ENCODE assay signal across 1 cellular context in the genomic region with DNA sequence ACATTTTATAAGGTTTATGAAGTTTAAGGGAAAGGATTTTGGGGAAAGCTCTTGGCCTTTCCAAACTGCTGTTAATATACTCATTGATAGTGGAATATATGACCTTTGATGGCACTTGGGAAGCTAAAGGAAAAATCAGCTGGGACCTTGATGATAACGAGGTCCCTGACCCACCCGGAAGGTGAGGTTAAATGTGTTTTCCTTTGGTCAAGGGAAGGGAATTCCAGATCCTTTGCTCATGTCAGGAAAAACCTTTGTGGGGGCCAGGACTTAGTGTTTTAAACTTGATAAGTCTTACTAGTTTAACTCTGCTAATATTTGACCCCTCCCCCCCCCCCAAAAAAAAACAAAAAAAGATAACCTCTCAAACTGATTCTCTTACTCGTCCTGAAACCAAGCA.
TF ChIP-seq lines count a peak whose summit lies in the region.

No MANE protein-coding gene starts in this region.

TF ChIP-seq in HepG2, 621 proteins besides CTCF, POLR2A, EP300 and RAD21 (continued from another document):
- TF ChIP-seq TOPORS (CRISPR knock-in tag; IDR thresholded peaks at IDR 0.05) (no peak), KDM6A (CRISPR knock-in tag; IDR thresholded peaks at IDR 0.05; ENCODE audit: low read depth) (no peak), CBX1 (IDR thresholded peaks at IDR 0.05; ENCODE audit: low read depth) (no peak), ZGPAT (CRISPR knock-in tag; IDR thresholded peaks at IDR 0.05) (no peak), ZNF350 (CRISPR knock-in tag; IDR thresholded peaks at IDR 0.05; ENCODE audit: borderline replicate concordance, low read depth) (no peak), XRCC5 (optimal IDR thresholded peaks at IDR 0.05; ENCODE audit: low read length) (no peak), ZNF761 (CRISPR knock-in tag; conservative IDR thresholded peaks at IDR 0.05) (no peak), KLF9 (CRISPR knock-in tag; IDR thresholded peaks at IDR 0.05; ENCODE audit: low read depth) (no peak)
- TF ChIP-seq, protein P1, sequence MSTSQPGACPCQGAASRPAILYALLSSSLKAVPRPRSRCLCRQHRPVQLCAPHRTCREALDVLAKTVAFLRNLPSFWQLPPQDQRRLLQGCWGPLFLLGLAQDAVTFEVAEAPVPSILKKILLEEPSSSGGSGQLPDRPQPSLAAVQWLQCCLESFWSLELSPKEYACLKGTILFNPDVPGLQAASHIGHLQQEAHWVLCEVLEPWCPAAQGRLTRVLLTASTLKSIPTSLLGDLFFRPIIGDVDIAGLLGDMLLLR (CRISPR knock-in tag; IDR thresholded peaks at IDR 0.05): no peak
